Comparison of ENCODE assay signal across 9 cellular contexts in genomic region chr4:25031077-25031606, GRCh38. TPM values are rescaled to one million over a fixed set of nuclear protein-coding genes. Genes with fewer than 3 reads are reported as not detected.
DNase-seq lines count a peak whose midpoint lies in the region; TF ChIP-seq lines count a peak whose summit lies in the region.
"Had no signal": no experiment of that assay in that cellular context is flagged by ENCODE, and none has a peak within 500 bp of the region (broad histone marks: within the 10 kb centered on the region; RNA-seq: fewer than 3 reads in every experiment).

No MANE protein-coding gene starts in this region.

- H3K4me1 ChIP-seq in thymus (ENCODE audit: control insufficient read depth, insufficient read depth, low read length) (no peaks in the 10 kb centered on the region), PC-9 (replicated peaks; ENCODE audit: insufficient read depth) (no peaks in the 10 kb centered on the region)

- H3K27ac Mint-ChIP-seq in activated CD4-positive, alpha-beta memory T cell treated with anti-CD3 and anti-CD28 coated beads for 36 hours = no peak overlapping the region

- POLR2A ChIA-PET in activated CD4-positive, alpha-beta memory T cell treated with anti-CD3 and anti-CD28 coated beads for 36 hours (lab: Charles Lee) = no interaction called here
- POLR2A ChIA-PET in PC-9 (lab: Charles Lee; ENCODE audit: unreplicated experiment) = no interaction called here

- H3K9me2 ChIP-seq in PC-9 (ENCODE audit: insufficient read depth) = no peaks in the 10 kb centered on the region

- H4K20me1 ChIP-seq in PC-9 (ENCODE audit: insufficient read depth) = no peaks in the 10 kb centered on the region

- H3K4me1 Mint-ChIP-seq in activated CD4-positive, alpha-beta memory T cell treated with anti-CD3 and anti-CD28 coated beads for 36 hours (ENCODE audit: low read depth) = peaks cover 4% of the 10 kb centered on the region

- H3K36me3 ChIP-seq in thymus (ENCODE audit: control insufficient read depth, insufficient read depth) = no peaks in the 10 kb centered on the region
- H3K36me3 ChIP-seq in PC-9 (ENCODE audit: low read depth) = no peaks in the 10 kb centered on the region

- H3K4me3 ChIP-seq in astrocyte of the cerebellum (ENCODE audit: low read depth, low read length) (peak overlapping the region; percentile 28), thymus (ENCODE audit: low read length) (peak overlapping the region; percentile 35), PC-9 (no peak overlapping the region)

- no peaks in the 10 kb centered on the region for H3F3A ChIP-seq in PC-9 (ENCODE audit: insufficient read depth, low read depth)

- TF ChIP-seq CTCF in astrocyte of the cerebellum (IDR thresholded peaks at IDR 0.05; ENCODE audit: low read depth, low read length, missing control alignments) = no peak
- no peak for TF ChIP-seq CTCF in PC-9 (conservative IDR thresholded peaks at IDR 0.05)

- 6% methylated on average over 25 of the region's 25 CpGs for WGBS in thymus

- H3K27ac ChIP-seq in thymus (ENCODE audit: low read depth) (no peak overlapping the region), PC-9 (no peak overlapping the region)

- H3K9me3 ChIP-seq in thymus (ENCODE audit: control insufficient read depth) (no peaks in the 10 kb centered on the region), PC-9 (ENCODE audit: insufficient read depth, low read depth) (no peaks in the 10 kb centered on the region)

- H3K4me2 ChIP-seq in PC-9 = no peak overlapping the region

- H2AFZ ChIP-seq in PC-9 = no peak overlapping the region

- H3K27me3 ChIP-seq in thymus (ENCODE audit: control insufficient read depth, insufficient read depth) (peaks cover 44% of the 10 kb centered on the region), PC-9 (ENCODE audit: insufficient read depth, low read depth) (peaks cover 17% of the 10 kb centered on the region; the same call in 1 of the 2 replicates)

- in situ Hi-C loops in astrocyte of the cerebellum (cut with HindIII; ENCODE audit: low sequenced_read_pairs) = no loop called here

- H3K27me3 Mint-ChIP-seq in activated CD4-positive, alpha-beta memory T cell treated with anti-CD3 and anti-CD28 coated beads for 36 hours = peaks cover 66% of the 10 kb centered on the region

- CTCF ChIA-PET in activated CD4-positive, alpha-beta memory T cell treated with anti-CD3 and anti-CD28 coated beads for 36 hours (lab: Charles Lee) = no interaction called here
- CTCF ChIA-PET in PC-9 (lab: Charles Lee) = no interaction called here

- BruUV-seq in PC-9 (replicated peaks; lab: Mats Ljungman, UMichigan) = no TSS peak

- H3K9me3 Mint-ChIP-seq in activated CD4-positive, alpha-beta memory T cell treated with anti-CD3 and anti-CD28 coated beads for 36 hours = peaks cover 9% of the 10 kb centered on the region

- peak; percentile 21 for DNase-seq in NCI-H2227 (lab: John Stamatoyannopoulos, UW; ENCODE audit: unreplicated experiment)
- DNase-seq in NCI-H2227 treated with DMSO at 0.1 percent for 48 hours (lab: John Stamatoyannopoulos, UW) = no peak
- no peak for DNase-seq in astrocyte of the cerebellum (ENCODE audit: low read depth)
- peak; percentile 73 for DNase-seq in islet precursor cell
- DNase-seq in activated CD4-positive, alpha-beta memory T cell treated with anti-CD3 and anti-CD28 coated beads for 36 hours = no peak
- DNase-seq in activated naive CD4-positive, alpha-beta T cell treated with Interleukin-2 at 50 U/mL for 16 hours = no peak
- no peak for DNase-seq in PC-9
- DNase-seq: DND-41 had no signal

- intact Hi-C loops in activated CD4-positive, alpha-beta memory T cell treated with anti-CD3 and anti-CD28 coated beads for 36 hours (cut with micrococcal nuclease) = no loop called here
- intact Hi-C loops in PC-9 (cut with micrococcal nuclease; ENCODE audit: unreplicated experiment) = no loop called here

- H3K36me3 Mint-ChIP-seq in activated CD4-positive, alpha-beta memory T cell treated with anti-CD3 and anti-CD28 coated beads for 36 hours = no peaks in the 10 kb centered on the region

- no peak overlapping the region for H3K4me3 Mint-ChIP-seq in activated CD4-positive, alpha-beta memory T cell treated with anti-CD3 and anti-CD28 coated beads for 36 hours

- H3K79me2 ChIP-seq in PC-9 (ENCODE audit: low read depth) = no peaks in the 10 kb centered on the region

RNA-seq across cellular contexts. Expression of gene LGI2, which starts 0.4 kb away (rescaled TPM):
- polyA plus RNA-seq in thymus = 2.1 TPM
- not detected for total RNA-seq in activated CD4-positive, alpha-beta memory T cell treated with anti-CD3 and anti-CD28 coated beads for 36 hours
- not detected in 2 replicates for total RNA-seq in PC-9 (2021)

Comparison
In these comparisons a context has a peak if more than half of its experiments do, and no peak if none do; other contexts are left out.
1. DNase-seq: peak in NCI-H2227 (single experiment) and islet precursor cell (single experiment); none in NCI-H2227 treated with DMSO at 0.1 percent for 48 hours (single experiment), astrocyte of the cerebellum (single experiment), activated CD4-positive, alpha-beta memory T cell treated with anti-CD3 and anti-CD28 coated beads for 36 hours (single experiment), activated naive CD4-positive, alpha-beta T cell treated with Interleukin-2 at 50 U/mL for 16 hours (single experiment) and PC-9 (0 of 2).